ENCODE assay signal across 17 cellular contexts in genomic region chr18:77089796-77090285, GRCh38. TPM values are rescaled to one million over a fixed set of nuclear protein-coding genes. Genes with fewer than 3 reads are reported as not detected.
DNase-seq lines count a peak whose midpoint lies in the region; ATAC-seq and TF ChIP-seq lines count a peak whose summit lies in the region.
"Had no signal": no experiment of that assay in that cellular context is flagged by ENCODE, and none has a peak within 500 bp of the region (broad histone marks: within the 10 kb centered on the region; RNA-seq: fewer than 3 reads in every experiment).

No MANE protein-coding gene starts in this region.

- peaks cover 35 to 52% of the 10 kb centered on the region in 2 donors for H3K36me3 Mint-ChIP-seq in CD4-positive, alpha-beta memory T cell

- peak overlapping the region; percentile 29 for H2BK5ac ChIP-seq in trophoblast cell (ENCODE audit: low read depth, low read length, poor library complexity)

- H3K9ac ChIP-seq in HUES64 (ENCODE audit: low read depth, low read length) (no peak overlapping the region), trophoblast cell (ENCODE audit: low read length) (no peak overlapping the region)

- peaks cover 68% of the 10 kb centered on the region for H3K4me1 ChIP-seq in CD4-positive, alpha-beta memory T cell (ENCODE audit: insufficient read depth, low read length)
- peaks cover 18% of the 10 kb centered on the region for H3K4me1 ChIP-seq in HUES64 (ENCODE audit: insufficient read depth, low read length)
- peaks cover 44 to 49% of the 10 kb centered on the region in 2 experiments for H3K4me1 ChIP-seq in trophoblast cell (ENCODE audit: control insufficient read depth in 1 of 2, insufficient read depth in 2 of 2, low read length in 2 of 2)

- no peaks in the 10 kb centered on the region for H3K9me3 Mint-ChIP-seq in CD4-positive, alpha-beta memory T cell

- H2BK12ac ChIP-seq in trophoblast cell (ENCODE audit: low read length) = peak overlapping the region; percentile 3

- H2AFZ ChIP-seq in trophoblast cell (ENCODE audit: insufficient read depth, low read length, poor library complexity) = no peak overlapping the region

- H3K4me1 Mint-ChIP-seq in CD4-positive, alpha-beta memory T cell = peaks cover 54 to 83% (median 67%) of the 10 kb centered on the region in 4 donors

- peak overlapping the region; percentile 41 for H3K4me2 ChIP-seq in trophoblast cell (ENCODE audit: low read length)

- H2BK120ac ChIP-seq in trophoblast cell (ENCODE audit: insufficient read depth, low read length, poor library complexity) = peak overlapping the region; percentile 1

- TF ChIP-seq CTCF in coronary artery (IDR thresholded peaks at IDR 0.05) = no peak

- H3K27ac Mint-ChIP-seq in CD4-positive, alpha-beta memory T cell = peak overlapping the region; percentile 58 to 89 (median 74)

- peaks cover 14% of the 10 kb centered on the region for H3K36me3 ChIP-seq in CD4-positive, alpha-beta memory T cell (ENCODE audit: insufficient read depth, low read length)
- H3K36me3 ChIP-seq in HUES64 (ENCODE audit: insufficient read depth, low read length) (no peaks in the 10 kb centered on the region), trophoblast cell (ENCODE audit: control insufficient read depth in 1 of 2, insufficient read depth in 2 of 2, low read length in 2 of 2) (no peaks in the 10 kb centered on the region)
- H3K36me3 ChIP-seq: pancreas, thoracic aorta had no signal

- peak overlapping the region; percentile 14 for H4K8ac ChIP-seq in trophoblast cell (ENCODE audit: low read depth, low read length)

- H3K4ac ChIP-seq in trophoblast cell (ENCODE audit: low read depth, low read length) = no peak overlapping the region

- H3K27me3 Mint-ChIP-seq in CD4-positive, alpha-beta memory T cell = no peaks in the 10 kb centered on the region

- no peak overlapping the region for H3K4me3 ChIP-seq in CD4-positive, alpha-beta memory T cell (ENCODE audit: low read length in 2 of 2)
- no peak overlapping the region for H3K4me3 ChIP-seq in HUES64 (ENCODE audit: low read length)
- no peak overlapping the region for H3K4me3 ChIP-seq in coronary artery
- H3K4me3 ChIP-seq in trophoblast cell (ENCODE audit: low read depth, low read length) = no peak overlapping the region
- H3K4me3 ChIP-seq: pancreas, thoracic aorta had no signal

- no peaks in the 10 kb centered on the region for H3K27me3 ChIP-seq in CD4-positive, alpha-beta memory T cell (ENCODE audit: insufficient read depth, low read length)
- peaks cover 17% of the 10 kb centered on the region for H3K27me3 ChIP-seq in HUES64 (ENCODE audit: insufficient read depth, low read length)
- no peaks in the 10 kb centered on the region for H3K27me3 ChIP-seq in trophoblast cell (ENCODE audit: insufficient read depth, low read length)
- H3K27me3 ChIP-seq: brain microvascular endothelial cell, pancreas had no signal

- H3K79me1 ChIP-seq in trophoblast cell (ENCODE audit: low read length) = peaks cover 22% of the 10 kb centered on the region

- intact Hi-C loops in CD4-positive, alpha-beta memory T cell (cut with micrococcal nuclease) = no loop called here

- POLR2A ChIA-PET in CD4-positive, alpha-beta memory T cell (lab: Charles Lee; ENCODE audit: partially characterized antibody) = no interaction called here

- no peak overlapping the region for H3K4me3 Mint-ChIP-seq in CD4-positive, alpha-beta memory T cell

- no peak overlapping the region for H4K12ac ChIP-seq in trophoblast cell (ENCODE audit: low read depth, low read length)

- no peak overlapping the region for H3K18ac ChIP-seq in trophoblast cell (ENCODE audit: low read length)

- H3K79me2 ChIP-seq in trophoblast cell (ENCODE audit: control insufficient read depth, insufficient read depth, low read length, poor library complexity) = no peaks in the 10 kb centered on the region

- ATAC-seq in activated CD4-positive, CD25-positive, alpha-beta regulatory T cell treated with anti-CD3 and anti-CD28 coated beads, Interleukin-2, amount 50 U/mL, for 24 hours = no peak

- 90% methylated on average over 7 of the region's 7 CpGs for WGBS in HUES64
- no CpG with 5 or more reads among the region's 7 CpGs for WGBS in trophoblast cell (ENCODE audit: extremely low coverage, insufficient coverage, insufficient read length)

- no peaks in the 10 kb centered on the region for H3K9me3 ChIP-seq in CD4-positive, alpha-beta memory T cell (ENCODE audit: control insufficient read depth in 1 of 2, low read length in 2 of 2)
- H3K9me3 ChIP-seq in HUES64 (ENCODE audit: insufficient read depth, low read depth, low read length) (no peaks in the 10 kb centered on the region), trophoblast cell (ENCODE audit: insufficient read depth, low read depth, low read length) (peaks cover 2% of the 10 kb centered on the region)
- H3K9me3 ChIP-seq: pancreas, thoracic aorta had no signal

- no peak overlapping the region for H3K27ac ChIP-seq in CD4-positive, alpha-beta memory T cell (ENCODE audit: low read depth, low read length)
- 0 out of 2 replicates have a peak overlapping the region, but pooled peaks have one; percentile 36 for H3K27ac ChIP-seq in HUES64 (ENCODE audit: low read depth, low read length)
- H3K27ac ChIP-seq in coronary artery = no peak overlapping the region
- peak overlapping the region; percentile 86 for H3K27ac ChIP-seq in trophoblast cell (ENCODE audit: low read depth, low read length)
- H3K27ac ChIP-seq: brain microvascular endothelial cell had no signal

- no peak overlapping the region for H2AK5ac ChIP-seq in trophoblast cell (ENCODE audit: low read length)

- CTCF ChIA-PET in CD4-positive, alpha-beta memory T cell (lab: Charles Lee; ENCODE audit: partially characterized antibody) = interaction anchor here (1.1 kb wide), 1 partner anchor 12 kb away, joined by 5 read pairs; no protein-coding TSS in a partner anchor

- H3K23ac ChIP-seq in trophoblast cell (ENCODE audit: low read length) = no peak overlapping the region

- H3K14ac ChIP-seq in trophoblast cell (ENCODE audit: low read length) = peak overlapping the region; percentile 23

- no peak for DNase-seq in CD4-positive, alpha-beta memory T cell
- DNase-seq in coronary artery (ENCODE audit: low spot score) (peak; percentile 58), trophoblast cell (peak in 1 of 2 donors; percentile 56), HK-2 (ENCODE audit: unreplicated experiment) (no peak), KG1 (lab: John Stamatoyannopoulos, UW) (no peak), NCI-H187 treated with DMSO at 0.1 percent for 48 hours (lab: John Stamatoyannopoulos, UW) (no peak)
- DNase-seq: activated CD8-positive, alpha-beta memory T cell treated with anti-CD3 and anti-CD28 coated beads for 24 hours; brain microvascular endothelial cell; effector memory CD4-positive, alpha-beta T cell; Kasumi-1; midbrain; NCI-H1694; NCI-H526 treated with DMSO at 0.1 percent for 48 hours had no signal

- H4K91ac ChIP-seq in trophoblast cell (ENCODE audit: low read depth, low read length) = peak overlapping the region; percentile 32

RNA-seq across cellular contexts. Expression of gene MBP, which starts 42.7 kb away (rescaled TPM):
- 100 to 1,000 TPM; 179 to 187 TPM for total RNA-seq in CD4-positive, alpha-beta memory T cell
- 100 to 1,000 TPM in 1 of 2 donors, 10 to 100 TPM in 1; 92.2 to 119 TPM for polyA plus RNA-seq in CD4-positive, alpha-beta memory T cell
- 4.3 TPM for polyA plus RNA-seq in HUES64 (2013, experiment 1 of 2)
- 6.5 TPM for polyA plus RNA-seq in HUES64 (2013, experiment 2 of 2)
- 8.4 and 9.2 TPM in 2 replicates for polyA plus RNA-seq in trophoblast cell (2013)

Comparison
In these comparisons a context has a peak if more than half of its experiments do, and no peak if none do; other contexts are left out.
1. H3K27ac ChIP-seq: peak in HUES64 (single experiment) and trophoblast cell (single experiment); none in CD4-positive, alpha-beta memory T cell (single experiment) and coronary artery (0 of 2).